In genomic region chr9:31608881-31609280, GRCh38 we compare ENCODE assay signal across 27 cellular contexts.
"Had no signal": no experiment of that assay in that cellular context is flagged by ENCODE, and none has a peak within 500 bp of the region (broad histone marks: within the 10 kb centered on the region; RNA-seq: fewer than 3 reads in every experiment).

No MANE protein-coding gene starts in this region.

- H3K27ac Mint-ChIP-seq: activated CD4-positive, alpha-beta T cell treated with anti-CD3 and anti-CD28 coated beads, Interleukin-2, amount 10 ng/mL, durations not matched to agents 7 days and 5 days; activated CD8-positive, alpha-beta memory T cell treated with anti-CD3 and anti-CD28 coated beads, Interleukin-2, amount 10 ng/mL, durations not matched to agents 7 days and 5 days; activated CD8-positive, alpha-beta T cell treated with anti-CD3 and anti-CD28 coated beads for 36 hours; activated naive CD4-positive, alpha-beta T cell treated with anti-CD3 and anti-CD28 coated beads, Interleukin-2, amount 10 ng/mL, durations not matched to agents 7 days and 5 days; effector memory CD8-positive, alpha-beta T cell; naive thymus-derived CD4-positive, alpha-beta T cell; stimulated activated naive B cell treated with anti-CD40 and anti-IgM and Interleukin-4, amounts not matched to agents 10 μg/mL and 1 μg/mL and 100 μg/mL, for 72 hours; T-helper 1 cell treated with Interleukin-12 subunit alpha and Interleukin-12 subunit beta and Interleukin-4 antibody, amounts not matched to agents 30 μg/mL and 1 μg/mL, for 36 hours had no signal

- H3K36me3 ChIP-seq: colonic mucosa, left lung, vagina had no signal

- H3K4me1 Mint-ChIP-seq: activated CD4-positive, alpha-beta T cell treated with anti-CD3 and anti-CD28 coated beads, Interleukin-2, amount 10 ng/mL, durations not matched to agents 7 days and 5 days; activated CD8-positive, alpha-beta memory T cell treated with anti-CD3 and anti-CD28 coated beads, Interleukin-2, amount 10 ng/mL, durations not matched to agents 7 days and 5 days; activated naive CD4-positive, alpha-beta T cell treated with anti-CD3 and anti-CD28 coated beads, Interleukin-2, amount 10 ng/mL, durations not matched to agents 7 days and 5 days; central memory CD8-positive, alpha-beta T cell; naive thymus-derived CD4-positive, alpha-beta T cell; neural crest cell; stimulated activated naive B cell treated with anti-CD40 and anti-IgM and Interleukin-4, amounts not matched to agents 10 μg/mL and 1 μg/mL and 100 μg/mL, for 72 hours had no signal

- H3K27me3 Mint-ChIP-seq: activated CD4-positive, alpha-beta T cell treated with anti-CD3 and anti-CD28 coated beads, Interleukin-2, amount 10 ng/mL, durations not matched to agents 7 days and 5 days; activated CD8-positive, alpha-beta memory T cell treated with anti-CD3 and anti-CD28 coated beads, Interleukin-2, amount 10 ng/mL, durations not matched to agents 7 days and 5 days; activated CD8-positive, alpha-beta T cell treated with anti-CD3 and anti-CD28 coated beads for 36 hours; activated naive CD4-positive, alpha-beta T cell treated with anti-CD3 and anti-CD28 coated beads, Interleukin-2, amount 10 ng/mL, durations not matched to agents 7 days and 5 days; effector memory CD8-positive, alpha-beta T cell; stimulated activated naive B cell treated with anti-CD40 and anti-IgM and Interleukin-4, amounts not matched to agents 10 μg/mL and 1 μg/mL and 100 μg/mL, for 72 hours had no signal

- H3K36me3 Mint-ChIP-seq: activated CD8-positive, alpha-beta memory T cell treated with anti-CD3 and anti-CD28 coated beads, Interleukin-2, amount 10 ng/mL, durations not matched to agents 7 days and 5 days; activated naive CD4-positive, alpha-beta T cell treated with anti-CD3 and anti-CD28 coated beads, Interleukin-2, amount 10 ng/mL, durations not matched to agents 7 days and 5 days; brain; stimulated activated naive B cell treated with anti-CD40 and anti-IgM and Interleukin-4, amounts not matched to agents 10 μg/mL and 1 μg/mL and 100 μg/mL, for 72 hours had no signal

- H3K4me3 Mint-ChIP-seq: activated CD4-positive, alpha-beta T cell treated with anti-CD3 and anti-CD28 coated beads, Interleukin-2, amount 10 ng/mL, durations not matched to agents 7 days and 5 days; activated CD8-positive, alpha-beta memory T cell treated with anti-CD3 and anti-CD28 coated beads, Interleukin-2, amount 10 ng/mL, durations not matched to agents 7 days and 5 days; activated CD8-positive, alpha-beta T cell treated with anti-CD3 and anti-CD28 coated beads for 36 hours; activated naive CD4-positive, alpha-beta T cell treated with anti-CD3 and anti-CD28 coated beads, Interleukin-2, amount 10 ng/mL, durations not matched to agents 7 days and 5 days; brain; central memory CD8-positive, alpha-beta T cell; effector memory CD8-positive, alpha-beta T cell; naive thymus-derived CD4-positive, alpha-beta T cell; neural crest cell; stimulated activated naive B cell treated with anti-CD40 and anti-IgM and Interleukin-4, amounts not matched to agents 10 μg/mL and 1 μg/mL and 100 μg/mL, for 72 hours; T-helper 1 cell treated with Interleukin-12 subunit alpha and Interleukin-12 subunit beta and Interleukin-4 antibody, amounts not matched to agents 30 μg/mL and 1 μg/mL, for 36 hours had no signal

- H3K9me3 Mint-ChIP-seq: activated CD4-positive, alpha-beta T cell treated with anti-CD3 and anti-CD28 coated beads, Interleukin-2, amount 10 ng/mL, durations not matched to agents 7 days and 5 days; activated CD8-positive, alpha-beta T cell treated with anti-CD3 and anti-CD28 coated beads for 36 hours; activated naive CD4-positive, alpha-beta T cell treated with anti-CD3 and anti-CD28 coated beads, Interleukin-2, amount 10 ng/mL, durations not matched to agents 7 days and 5 days; brain; central memory CD8-positive, alpha-beta T cell; effector memory CD8-positive, alpha-beta T cell; neural crest cell; stimulated activated naive B cell treated with anti-CD40 and anti-IgM and Interleukin-4, amounts not matched to agents 10 μg/mL and 1 μg/mL and 100 μg/mL, for 72 hours; T-helper 1 cell treated with Interleukin-12 subunit alpha and Interleukin-12 subunit beta and Interleukin-4 antibody, amounts not matched to agents 30 μg/mL and 1 μg/mL, for 36 hours had no signal

- H3K4me1 ChIP-seq: colonic mucosa, left lung, vagina had no signal

- DNase-seq: activated CD4-positive, alpha-beta T cell treated with anti-CD3 and anti-CD28 coated beads, Interleukin-2, amount 10 ng/mL, durations not matched to agents 7 days and 5 days; activated CD4-positive, CD25-positive, alpha-beta regulatory T cell treated with anti-CD3 and anti-CD28 coated beads, Interleukin-2, amount 50 U/mL, for 72 hours; activated CD8-positive, alpha-beta memory T cell treated with anti-CD3 and anti-CD28 coated beads, Interleukin-2, amount 10 ng/mL, durations not matched to agents 7 days and 5 days; activated CD8-positive, alpha-beta T cell treated with anti-CD3 and anti-CD28 coated beads for 36 hours; activated effector memory CD4-positive, alpha-beta T cell treated with anti-CD3 and anti-CD28 coated beads, Interleukin-2, amount 50 U/mL, for 16 hours; activated naive CD4-positive, alpha-beta T cell treated with anti-CD3 and anti-CD28 coated beads, Interleukin-2, amount 10 ng/mL, durations not matched to agents 7 days and 5 days; activated T-cell treated with anti-CD3 and anti-CD28 coated beads for 4 hours; anterior cingulate cortex; colonic mucosa; dorsolateral prefrontal cortex; effector memory CD8-positive, alpha-beta T cell; kidney glomerular epithelial cell; left lung; naive thymus-derived CD4-positive, alpha-beta T cell; occipital lobe; stimulated activated CD4-positive, alpha-beta T cell treated with anti-CD3 and anti-CD28 coated beads, Interleukin-15, amount 100 ng/mL, for 24 hours; stimulated activated CD8-positive, alpha-beta memory T cell treated with anti-CD3 and anti-CD28 coated beads, Interleukin-4, amount 100 ng/mL, for 48 hours; stimulated activated naive B cell treated with anti-CD40 and anti-IgM and Interleukin-4, amounts not matched to agents 10 μg/mL and 1 μg/mL and 100 μg/mL, for 72 hours; trophoblast cell had no signal

- H3K4me3 ChIP-seq: colonic mucosa, dorsolateral prefrontal cortex, left lung, lung, smooth muscle cell, vagina had no signal

- H3K27ac ChIP-seq: colonic mucosa, dorsolateral prefrontal cortex, left lung, vagina had no signal

- ATAC-seq: activated CD8-positive, alpha-beta memory T cell treated with anti-CD3 and anti-CD28 coated beads, Interleukin-2, amount 10 ng/mL, durations not matched to agents 7 days and 5 days; activated CD8-positive, alpha-beta T cell treated with anti-CD3 and anti-CD28 coated beads for 36 hours; effector memory CD8-positive, alpha-beta T cell; left lung; naive thymus-derived CD4-positive, alpha-beta T cell; sciatic nerve; stimulated activated naive B cell treated with anti-CD40 and anti-IgM and Interleukin-4, amounts not matched to agents 10 μg/mL and 1 μg/mL and 100 μg/mL, for 72 hours had no signal

- H3K27me3 ChIP-seq: colonic mucosa, dorsolateral prefrontal cortex, left lung, vagina had no signal

- H3K9me3 ChIP-seq: colonic mucosa, left lung, vagina had no signal
